ENCODE assay signal across 26 cellular contexts in the genomic region with DNA sequence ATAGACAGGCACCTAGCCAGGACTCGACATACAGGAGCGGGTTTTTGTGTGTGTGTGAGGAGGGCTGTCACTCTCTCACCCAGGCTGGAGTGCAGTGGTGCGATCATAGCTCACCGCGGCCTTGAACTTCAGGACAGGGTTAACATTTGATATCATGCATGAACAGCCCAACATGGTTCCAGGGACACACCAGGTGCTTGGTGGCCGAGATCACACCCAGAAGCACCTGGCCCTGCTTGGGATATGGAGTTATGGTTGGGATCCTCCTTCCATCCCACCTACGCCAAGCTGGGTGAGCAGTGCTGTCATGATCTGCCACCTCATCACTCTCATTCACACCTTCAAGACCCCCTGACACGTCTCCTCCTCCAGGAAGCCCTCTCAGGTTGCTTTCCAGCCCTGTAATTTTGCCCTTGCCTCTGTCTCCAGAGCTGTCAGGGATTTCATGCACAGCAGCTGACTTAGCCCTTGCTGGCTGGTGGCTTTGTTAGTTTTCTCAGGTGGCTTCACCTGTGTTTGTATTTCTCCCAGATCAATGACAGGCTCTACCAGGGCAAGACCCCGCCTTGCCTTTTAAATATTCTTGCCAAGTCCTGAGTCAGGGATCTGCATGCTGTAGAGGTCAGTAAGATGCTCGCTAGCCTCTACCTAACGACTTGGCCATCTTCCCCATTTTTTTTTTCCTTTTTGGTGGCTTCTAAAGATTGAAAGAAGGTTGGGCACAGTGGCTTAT.
A peak's percentile ranks its signal among the peaks of the same experiment; 100 is the strongest.
DNase-seq lines count a peak whose midpoint lies in the region; ATAC-seq, FAIRE-seq and TF ChIP-seq lines count a peak whose summit lies in the region.
"Had no signal": no experiment of that assay in that cellular context is flagged by ENCODE, and none has a peak within 500 bp of the region (broad histone marks: within the 10 kb centered on the region; RNA-seq: fewer than 3 reads in every experiment).

No MANE protein-coding gene starts in this region.

- TF ChIP-seq EP300 in K562 (IDR thresholded peaks at IDR 0.05; ENCODE audit: low read length): no peak

- intact Hi-C loops in K562 (cut with micrococcal nuclease): no loop called here

- CTCF ChIA-PET in K562 (lab: Yijun Ruan, JAX; ENCODE audit: low intra/inter-chr PET ratio): no interaction called here

- WGBS in K562 (ENCODE audit: insufficient coverage, low coverage, missing lambda C conversion rate): 1% methylated on average over 10 of the region's 11 CpGs

- H3K36me3 ChIP-seq in K562 (ENCODE audit: control insufficient read depth, insufficient read depth, low read length): no peaks in the 10 kb centered on the region
- peaks cover 11% of the 10 kb centered on the region for H3K36me3 ChIP-seq in osteoblast (ENCODE audit: insufficient read depth, low read length)
- H3K36me3 ChIP-seq in stomach smooth muscle (ENCODE audit: control insufficient read depth in 2 of 2, insufficient read depth in 2 of 2, low read length in 2 of 2): no peaks in the 10 kb centered on the region

- POLR2A ChIA-PET in K562 (lab: Yijun Ruan, JAX): interaction anchor here (0.7 kb wide), 1 partner anchor 21 kb away, joined by 3 read pairs; no protein-coding TSS in a partner anchor

- no TSS peak for BruUV-seq in K562 (replicated peaks; lab: Mats Ljungman, UMichigan)

- FAIRE-seq in K562 (lab: Jason Lieb, UNC): no peak
- FAIRE-seq: G401.6 had no signal

- H3K4me1 ChIP-seq in K562 (replicated peaks in 1 of 2; ENCODE audit: control insufficient read depth in 2 of 2, insufficient read depth in 2 of 2, low read length in 2 of 2): peaks cover 0 to 3% of the 10 kb centered on the region in 2 experiments; a peak in 1 of 5 replicates
- peaks cover 20% of the 10 kb centered on the region for H3K4me1 ChIP-seq in osteoblast (ENCODE audit: insufficient read depth, low read length)
- peaks cover 19% of the 10 kb centered on the region for H3K4me1 ChIP-seq in stomach smooth muscle (ENCODE audit: control insufficient read depth, insufficient read depth, low read length)

- ATAC-seq in K562: no peak
- ATAC-seq in GM18870 (IDR thresholded peaks at IDR 0.05; ENCODE audit: unreplicated experiment): no peak
- no peak for ATAC-seq in HG02642 (IDR thresholded peaks at IDR 0.05; ENCODE audit: poor library complexity, unreplicated experiment)
- ATAC-seq: activated CD4-positive, CD25-positive, alpha-beta regulatory T cell treated with anti-CD3 and anti-CD28 coated beads, Interleukin-2, amount 50 U/mL, for 24 hours; activated CD8-positive, alpha-beta T cell treated with anti-CD3 and anti-CD28 coated beads, Interleukin-2, amount 10 ng/mL, durations not matched to agents 7 days and 5 days; foreskin keratinocyte; left ventricle myocardium superior; SK-N-SH treated with all-trans-retinoic acid at 6 μM for 48 hours had no signal

- no peak for TF ChIP-seq CTCF in K562 (IDR thresholded peaks at IDR 0.05 in 2 of 3, conservative IDR thresholded peaks at IDR 0.05 in 1 of 3; ENCODE audit: insufficient read depth in 2 of 3, low read depth in 1 of 3, low read length in 3 of 3)
- TF ChIP-seq CTCF in osteoblast (IDR thresholded peaks at IDR 0.05; ENCODE audit: extremely low read depth, low read depth, low read length): no peak

- no peak overlapping the region for H3K9ac ChIP-seq in K562 (ENCODE audit: insufficient read depth in 1 of 2, low read depth in 2 of 2, low read length in 2 of 2)
- H3K9ac ChIP-seq in stomach smooth muscle (ENCODE audit: low read length in 2 of 2): no peak overlapping the region

- no peaks in the 10 kb centered on the region for H3K9me1 ChIP-seq in K562 (ENCODE audit: control insufficient read depth, insufficient read depth, low read length)

- H3K4me3 ChIP-seq in K562: no peak overlapping the region
- no peak overlapping the region for H3K4me3 ChIP-seq in osteoblast (ENCODE audit: insufficient read depth, low read length)
- H3K4me3 ChIP-seq in stomach smooth muscle (ENCODE audit: low read length in 2 of 2): no peak overlapping the region
- H3K4me3 ChIP-seq: hepatocyte had no signal

- H3K27me3 ChIP-seq in K562 (ENCODE audit: control insufficient read depth in 2 of 2, insufficient read depth in 2 of 2, low read length in 2 of 2): peaks cover 2 to 31% of the 10 kb centered on the region in 2 experiments; a peak in 3 of 5 replicates
- no peaks in the 10 kb centered on the region for H3K27me3 ChIP-seq in osteoblast (ENCODE audit: insufficient read depth, low read length)
- no peaks in the 10 kb centered on the region for H3K27me3 ChIP-seq in stomach smooth muscle (ENCODE audit: control insufficient read depth in 1 of 2, insufficient read depth in 2 of 2, low read length in 2 of 2)
- H3K27me3 ChIP-seq: foreskin keratinocyte, hepatocyte, neutrophil had no signal

- H3K9me3 ChIP-seq in K562 (replicated peaks; ENCODE audit: control insufficient read depth, insufficient read depth, low read depth, low read length) (no peaks in the 10 kb centered on the region), osteoblast (ENCODE audit: low read depth, low read length) (no peaks in the 10 kb centered on the region), stomach smooth muscle (ENCODE audit: control insufficient read depth in 2 of 2, low read length in 2 of 2) (no peaks in the 10 kb centered on the region)
- H3K9me3 ChIP-seq: neutrophil had no signal

- H3K4me2 ChIP-seq in K562 (ENCODE audit: insufficient read depth, low read length) (no peak overlapping the region), osteoblast (ENCODE audit: insufficient read depth, low read length) (no peak overlapping the region)
- H3K4me2 ChIP-seq: hepatocyte had no signal

- no peak for TF ChIP-seq RAD21 in K562 (CRISPR knock-in tag; conservative IDR thresholded peaks at IDR 0.05 in 1 of 2, IDR thresholded peaks at IDR 0.05 in 1 of 2)

- H4K20me1 ChIP-seq in K562 (replicated peaks; ENCODE audit: control insufficient read depth, insufficient read depth, low read length) (no peaks in the 10 kb centered on the region), osteoblast (ENCODE audit: insufficient read depth, low read length) (no peaks in the 10 kb centered on the region)

- DNase-seq in M059J (ENCODE audit: low read depth): peak; percentile 38
- no peak for DNase-seq in K562 (ENCODE audit: extremely low read depth in 1 of 4, low spot score in 3 of 4)
- DNase-seq in osteoblast (ENCODE audit: insufficient read length, low spot score, missing footprints): no peak
- DNase-seq in activated CD4-positive, alpha-beta T cell treated with anti-CD3 and anti-CD28 coated beads for 1 hour: no peak
- DNase-seq: activated CD8-positive, alpha-beta T cell treated with anti-CD3 and anti-CD28 coated beads, Interleukin-2, amount 10 ng/mL, durations not matched to agents 7 days and 5 days; activated naive CD4-positive, alpha-beta T cell treated with anti-CD3 and anti-CD28 coated beads for 36 hours; activated T-cell treated with anti-CD3 and anti-CD28 coated beads, Interleukin-2, amount 50 U/mL, for 24 hours; CD4-positive, alpha-beta memory T cell; central memory CD4-positive, alpha-beta T cell; DMS153; foreskin keratinocyte; H9; left ventricle myocardium superior; NCI-H146; NCI-H524 treated with DMSO at 0.1 percent for 48 hours; retina; stimulated activated CD4-positive, alpha-beta T cell treated with anti-CD3 and anti-CD28 coated beads, Interleukin-12 subunit alpha, Interleukin-12 subunit beta, amount 100 ng/mL, for 4 hours; stimulated activated CD4-positive, alpha-beta T cell treated with anti-CD3 and anti-CD28 coated beads, Interleukin-4, amount 100 ng/mL, for 4 hours had no signal

- in situ Hi-C loops in K562 (cut with MboI): no loop called here

- H2AFZ ChIP-seq in K562 (ENCODE audit: low read depth, low read length) (no peak overlapping the region), osteoblast (ENCODE audit: low read length) (no peak overlapping the region)
- H2AFZ ChIP-seq: hepatocyte had no signal

- no peak for TF ChIP-seq POLR2A in K562 (conservative IDR thresholded peaks at IDR 0.05)

- H3K27ac ChIP-seq in K562 (ENCODE audit: extremely low read depth, low read depth, low read length): no peak overlapping the region
- H3K27ac ChIP-seq in osteoblast (ENCODE audit: low read depth, low read length): peak overlapping the region; percentile 54
- H3K27ac ChIP-seq in stomach smooth muscle (ENCODE audit: low read length): peak overlapping the region; percentile 80
- H3K27ac ChIP-seq: foreskin keratinocyte, hepatocyte, neutrophil had no signal

- H3K79me2 ChIP-seq in K562 (ENCODE audit: control insufficient read depth, insufficient read depth, low read length) (no peaks in the 10 kb centered on the region), osteoblast (ENCODE audit: insufficient read depth, low read length) (no peaks in the 10 kb centered on the region)
- H3K79me2 ChIP-seq: hepatocyte had no signal

TF ChIP-seq in K562, 482 proteins besides CTCF, POLR2A, EP300 and RAD21:
- TF ChIP-seq ZFP36 (IDR thresholded peaks at IDR 0.05; ENCODE audit: low read depth, low read length, partially characterized antibody) (peak; percentile 74), IRF1 (CRISPR knock-in tag; IDR thresholded peaks at IDR 0.05; ENCODE audit: borderline replicate concordance) (no peak), ELF1 (tag; IDR thresholded peaks at IDR 0.05) (no peak), ZNF121 (CRISPR knock-in tag; conservative IDR thresholded peaks at IDR 0.05) (no peak)
- TF ChIP-seq, protein P1, sequence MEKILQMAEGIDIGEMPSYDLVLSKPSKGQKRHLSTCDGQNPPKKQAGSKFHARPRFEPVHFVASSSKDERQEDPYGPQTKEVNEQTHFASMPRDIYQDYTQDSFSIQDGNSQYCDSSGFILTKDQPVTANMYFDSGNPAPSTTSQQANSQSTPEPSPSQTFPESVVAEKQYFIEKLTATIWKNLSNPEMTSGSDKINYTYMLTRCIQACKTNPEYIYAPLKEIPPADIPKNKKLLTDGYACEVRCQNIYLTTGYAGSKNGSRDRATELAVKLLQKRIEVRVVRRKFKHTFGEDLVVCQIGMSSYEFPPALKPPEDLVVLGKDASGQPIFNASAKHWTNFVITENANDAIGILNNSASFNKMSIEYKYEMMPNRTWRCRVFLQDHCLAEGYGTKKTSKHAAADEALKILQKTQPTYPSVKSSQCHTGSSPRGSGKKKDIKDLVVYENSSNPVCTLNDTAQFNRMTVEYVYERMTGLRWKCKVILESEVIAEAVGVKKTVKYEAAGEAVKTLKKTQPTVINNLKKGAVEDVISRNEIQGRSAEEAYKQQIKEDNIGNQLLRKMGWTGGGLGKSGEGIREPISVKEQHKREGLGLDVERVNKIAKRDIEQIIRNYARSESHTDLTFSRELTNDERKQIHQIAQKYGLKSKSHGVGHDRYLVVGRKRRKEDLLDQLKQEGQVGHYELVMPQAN (IDR thresholded peaks at IDR 0.05; ENCODE audit: borderline replicate concordance): no peak
